Comparison of ENCODE assay signal across 12 cellular contexts in genomic region chr1:203197625-203198024, GRCh38. TPM values are rescaled to one million over a fixed set of nuclear protein-coding genes. Genes with fewer than 3 reads are reported as not detected.
DNase-seq lines count a peak whose midpoint lies in the region; TF ChIP-seq lines count a peak whose summit lies in the region.
"Had no signal": no experiment of that assay in that cellular context is flagged by ENCODE, and none has a peak within 500 bp of the region (broad histone marks: within the 10 kb centered on the region; RNA-seq: fewer than 3 reads in every experiment).

No MANE protein-coding gene starts in this region.

- 48 to 61% (median 56%) methylated on average over 3 of the region's 3 CpGs for WGBS in stomach, 5 donors

- H3K4me1 Mint-ChIP-seq in MCF 10A (ENCODE audit: insufficient read depth, unreplicated experiment), result peaks cover 16% of the 10 kb centered on the region
- H3K4me1 Mint-ChIP-seq: CD8-positive, alpha-beta memory T cell; WTC11 had no signal

- H3K27me3 ChIP-seq in stomach, result peaks cover 0 to 20% (median 0%) of the 10 kb centered on the region in 3 donors

- peaks cover 0 to 33% (median 14%) of the 10 kb centered on the region in 4 donors for H3K4me1 ChIP-seq in stomach

- no peaks in the 10 kb centered on the region for H3K27me3 Mint-ChIP-seq in MCF 10A (ENCODE audit: insufficient read depth, unreplicated experiment)

- no peak for TF ChIP-seq EP300 in stomach (IDR thresholded peaks at IDR 0.05)

- H3K4me3 Mint-ChIP-seq in MCF 10A (ENCODE audit: unreplicated experiment), result no peak overlapping the region
- H3K4me3 Mint-ChIP-seq: CD8-positive, alpha-beta memory T cell; WTC11 had no signal

- no peak overlapping the region for H3K27ac ChIP-seq in stomach
- H3K27ac ChIP-seq: skin epidermis had no signal

- no peak for TF ChIP-seq POLR2A in stomach (IDR thresholded peaks at IDR 0.05)

- intact Hi-C loops in MCF 10A (cut with micrococcal nuclease), result no loop called here
- intact Hi-C loops in head of caudate nucleus (cut with DNase I), result no loop called here
- intact Hi-C loops in stomach (cut with DNase I; ENCODE audit: low total_unique reads), result no loop called here

- BruUV-seq in MCF 10A (replicated peaks; lab: Mats Ljungman, UMichigan), result no TSS peak

- no peak overlapping the region for H3K27ac Mint-ChIP-seq in MCF 10A (ENCODE audit: low read depth, unreplicated experiment)
- H3K27ac Mint-ChIP-seq: CD8-positive, alpha-beta memory T cell; WTC11 had no signal

- DNase-seq in AG09319 (ENCODE audit: extremely low read depth, low read depth), result peak; percentile 39
- DNase-seq in HS-5 (ENCODE audit: low read depth), result peak; percentile 49
- DNase-seq in MCF 10A (ENCODE audit: unreplicated experiment), result peak; percentile 64
- peak; percentile 94 for DNase-seq in myocyte (ENCODE audit: low read depth)
- no peak for DNase-seq in NCI-H187 treated with DMSO at 0.1 percent for 48 hours (lab: John Stamatoyannopoulos, UW)
- DNase-seq in head of caudate nucleus, result no peak
- no peak for DNase-seq in stomach
- no peak for DNase-seq in activated CD8-positive, alpha-beta memory T cell treated with anti-CD3 and anti-CD28 coated beads, Interleukin-2, amount 50 U/mL, for 48 hours
- DNase-seq: CD8-positive, alpha-beta memory T cell had no signal

- H3K9me3 ChIP-seq in stomach, result no peaks in the 10 kb centered on the region

- CTCF ChIA-PET in MCF 10A (lab: Yijun Ruan, JAX), result interaction anchor here (0.6 to 8.0 kb wide), 7 partner anchors 18 to 1665 kb away, joined by 3 to 62 read pairs (median 5); partner anchors contain the start of gene ADORA1

- peaks cover 6% of the 10 kb centered on the region for H3K9me3 Mint-ChIP-seq in MCF 10A (ENCODE audit: unreplicated experiment)
- H3K9me3 Mint-ChIP-seq: CD8-positive, alpha-beta memory T cell had no signal

- H3K36me3 Mint-ChIP-seq in MCF 10A (ENCODE audit: insufficient read depth, unreplicated experiment), result no peaks in the 10 kb centered on the region
- H3K36me3 Mint-ChIP-seq: WTC11 had no signal

- no peaks in the 10 kb centered on the region for H3K36me3 ChIP-seq in stomach

- no peak overlapping the region for H3K4me3 ChIP-seq in stomach
- H3K4me3 ChIP-seq: skin epidermis had no signal

- no peak for TF ChIP-seq CTCF in AG09319 (IDR thresholded peaks at IDR 0.05; ENCODE audit: low read depth, low read length)
- no peak for TF ChIP-seq CTCF in MCF 10A (IDR thresholded peaks at IDR 0.05; ENCODE audit: unreplicated experiment)
- no peak for TF ChIP-seq CTCF in stomach (IDR thresholded peaks at IDR 0.05)

- POLR2A ChIA-PET in MCF 10A (lab: Yijun Ruan, JAX), result no interaction called here

RNA-seq across cellular contexts. Expression of gene CHI3L1, which starts 11.1 kb away (rescaled TPM):
- total RNA-seq in MCF 10A (2022) (0.75 and 0.88 TPM in 2 replicates), myocyte (0.37 and 1.2 TPM in 2 replicates), stomach (1 to 10 TPM in 2 of 5 donors, not detected in 3; 1.1 to 3.9 TPM)
- 9.1 TPM for polyA plus RNA-seq in myocyte (2012)
- 10 to 100 TPM in 1 of 3 donors, 1 to 10 TPM in 2; 2.0 to 28.1 (median 6.0) TPM for polyA plus RNA-seq in stomach
- total RNA-seq: CD8-positive, alpha-beta memory T cell had no signal
- polyA plus RNA-seq: CD8-positive, alpha-beta memory T cell had no signal

RNA-seq across cellular contexts. Expression of gene MYBPH, which starts 22.0 kb away (rescaled TPM):
- not detected in 2 replicates for total RNA-seq in MCF 10A (2022)
- 1,679 and 2,440 TPM in 2 replicates for total RNA-seq in myocyte
- polyA plus RNA-seq in myocyte (2012), result 817 TPM
- total RNA-seq in stomach, result not detected
- polyA plus RNA-seq in stomach, result under 1 TPM in 2 of 3 donors, not detected in 1; 0.05 to 0.19 TPM
- total RNA-seq: CD8-positive, alpha-beta memory T cell; dermis microvascular lymphatic vessel endothelial cell; WTC11 had no signal
- polyA plus RNA-seq: CD8-positive, alpha-beta memory T cell had no signal

RNA-seq across cellular contexts. Expression of gene CHIT1, which starts 31.8 kb away (rescaled TPM):
- total RNA-seq in MCF 10A (2022) (not detected in 2 replicates), myocyte (5.0 and 7.7 TPM in 2 replicates), stomach (under 1 TPM in 1 of 5 donors, not detected in 4; 0.18 TPM)
- 4.5 TPM for polyA plus RNA-seq in myocyte (2012)
- polyA plus RNA-seq in stomach, result under 1 TPM in 1 of 3 donors, not detected in 2; 0.05 TPM
- total RNA-seq: dermis microvascular lymphatic vessel endothelial cell had no signal
- polyA plus RNA-seq: CD8-positive, alpha-beta memory T cell had no signal

Comparison
In these comparisons a context has a peak if more than half of its experiments do, and no peak if none do; other contexts are left out.
1. DNase-seq: peak in AG09319 (single experiment), HS-5 (single experiment), MCF 10A (single experiment) and myocyte (single experiment); none in NCI-H187 treated with DMSO at 0.1 percent for 48 hours (single experiment), head of caudate nucleus (0 of 42), stomach (single experiment) and activated CD8-positive, alpha-beta memory T cell treated with anti-CD3 and anti-CD28 coated beads, Interleukin-2, amount 50 U/mL, for 48 hours (single experiment).
2. RNA of gene MYBPH, which starts 22.0 kb away (total RNA-seq): 1,679 to 2,440 TPM in myocyte; not detected in MCF 10A and not detected in stomach; every median in the first group is over 1,000 times any median in the second.